Comparison of ENCODE assay signal across 1 cellular context in the genomic region with DNA sequence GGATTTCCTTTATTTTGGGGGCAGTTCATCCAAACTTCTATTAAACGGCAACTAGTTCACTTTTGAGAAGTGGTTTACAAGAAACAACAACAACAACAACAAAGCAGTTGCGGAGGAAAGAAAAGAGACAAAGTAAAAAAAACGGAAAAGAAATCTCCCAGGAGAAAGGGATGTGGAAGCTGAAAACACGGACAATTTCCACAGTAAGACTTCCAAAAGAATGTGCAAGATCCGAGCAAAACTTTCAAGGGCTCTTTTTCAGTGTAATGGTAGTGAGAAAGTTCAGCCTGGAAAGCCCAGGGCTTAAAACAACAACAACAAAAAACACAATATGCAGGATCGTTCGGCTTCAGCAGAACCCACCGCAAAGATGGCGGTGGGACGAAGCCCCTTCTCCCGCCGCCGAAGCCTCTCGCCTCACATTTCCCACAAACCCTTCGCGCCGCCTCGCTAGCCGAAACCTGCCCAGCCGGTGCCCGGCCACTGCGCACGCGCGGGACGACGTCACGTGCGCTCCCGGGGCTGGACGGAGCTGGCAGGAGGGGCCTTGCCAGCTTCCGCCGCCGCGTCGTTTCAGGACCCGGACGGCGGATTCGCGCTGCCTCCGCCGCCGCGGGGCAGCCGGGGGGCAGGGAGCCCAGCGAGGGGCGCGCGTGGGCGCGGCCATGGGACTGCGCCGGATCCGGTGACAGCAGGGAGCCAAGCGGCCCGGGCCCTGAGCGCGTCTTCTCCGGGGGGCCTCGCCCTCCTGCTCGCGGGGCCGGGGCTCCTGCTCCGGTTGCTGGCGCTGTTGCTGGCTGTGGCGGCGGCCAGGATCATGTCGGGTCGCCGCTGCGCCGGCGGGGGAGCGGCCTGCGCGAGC.
TF ChIP-seq lines count a peak whose summit lies in the region.

Gene TNKS2, plus strand, starts transcription at position 553 of the 862 bp plus-strand sequence. Its CDS starts 265 bp downstream, at position 818.

TF ChIP-seq in GM12878, 131 proteins besides CTCF, POLR2A, EP300 and RAD21 (continued from another document and continues in another):
- TF ChIP-seq PAX8 (IDR thresholded peaks at IDR 0.05) (no peak), NRF1 (conservative IDR thresholded peaks at IDR 0.05; ENCODE audit: low read depth, low read length) (peak; percentile 89), NFXL1 (IDR thresholded peaks at IDR 0.05; ENCODE audit: borderline replicate concordance) (no peak), HDAC6 (IDR thresholded peaks at IDR 0.05; ENCODE audit: unreplicated experiment) (peak; percentile 44), ZBTB40 (IDR thresholded peaks at IDR 0.05; ENCODE audit: borderline replicate concordance) (no peak; the same call in 1 of the 2 replicates), SMC3 (IDR thresholded peaks at IDR 0.05; ENCODE audit: borderline replicate concordance, low read length) (no peak), EGR1 (IDR thresholded peaks at IDR 0.05; ENCODE audit: borderline replicate concordance in 1 of 2, low read depth in 2 of 2, low read length in 2 of 2) (peak; percentile 30 to 55; a peak in 2 of 3 replicates), HDGF (IDR thresholded peaks at IDR 0.05) (no peak), MYC (IDR thresholded peaks at IDR 0.05; ENCODE audit: insufficient read depth, insufficient read length, insufficient replicate concordance, low read length, severe bottlenecking) (no peak), ELK1 (IDR thresholded peaks at IDR 0.05; ENCODE audit: low read depth, low read length) (peak; percentile 36; the same call in 1 of the 2 replicates), KAT2A (conservative IDR thresholded peaks at IDR 0.05; ENCODE audit: control insufficient read depth, low read depth, low read length) (no peak), YY1 (IDR thresholded peaks at IDR 0.05; ENCODE audit: low read depth, low read length) (peak; percentile 91), REST (IDR thresholded peaks at IDR 0.05; ENCODE audit: low read depth, low read length) (peak; percentile 37), CREB1 (IDR thresholded peaks at IDR 0.05; ENCODE audit: low read depth) (peak; percentile 55), PAX5 (IDR thresholded peaks at IDR 0.05; ENCODE audit: borderline replicate concordance, low read depth, low read length) (0 out of 2 replicates have a peak, but pooled peaks have one; percentile 14), SRF (IDR thresholded peaks at IDR 0.05; ENCODE audit: low read depth in 2 of 2, low read length in 2 of 2) (0 out of 4 replicates have a peak, but pooled peaks of 1 of the 2 experiments have one; percentile 11), BACH1 (IDR thresholded peaks at IDR 0.05; ENCODE audit: borderline replicate concordance) (peak; percentile 83), ZNF592 (IDR thresholded peaks at IDR 0.05) (peak; percentile 80; the same call in 1 of the 2 replicates), PML (IDR thresholded peaks at IDR 0.05; ENCODE audit: low read length) (no peak; the same call in 1 of the 2 replicates), SMAD1 (IDR thresholded peaks at IDR 0.05; ENCODE audit: low read depth, partially characterized antibody) (no peak), SPI1 (IDR thresholded peaks at IDR 0.05; ENCODE audit: borderline replicate concordance, insufficient read depth, low read depth, low read length) (no peak), NFYA (IDR thresholded peaks at IDR 0.05; ENCODE audit: borderline replicate concordance, low read depth, low read length) (no peak), RFX5 (IDR thresholded peaks at IDR 0.05; ENCODE audit: low read depth, low read length) (no peak; the same call in 1 of the 2 replicates), JUNB (IDR thresholded peaks at IDR 0.05) (no peak), RBBP5 (conservative IDR thresholded peaks at IDR 0.05) (no peak), RB1 (IDR thresholded peaks at IDR 0.05; ENCODE audit: borderline replicate concordance) (peak; percentile 85; the same call in 1 of the 2 replicates), NFIC (IDR thresholded peaks at IDR 0.05; ENCODE audit: low read depth, low read length) (no peak), ZNF622 (IDR thresholded peaks at IDR 0.05) (no peak), BHLHE40 (IDR thresholded peaks at IDR 0.05; ENCODE audit: borderline replicate concordance in 1 of 2, low read depth in 2 of 2, low read length in 1 of 2) (peak; percentile 95 to 99), CBX3 (IDR thresholded peaks at IDR 0.05; ENCODE audit: borderline replicate concordance, low read depth) (no peak), SP1 (IDR thresholded peaks at IDR 0.05; ENCODE audit: low read depth, low read length) (no peak), RUNX3 (IDR thresholded peaks at IDR 0.05; ENCODE audit: low read length) (peak; percentile 75), EZH2 (IDR thresholded peaks at IDR 0.05; ENCODE audit: borderline replicate concordance, control insufficient read depth, low read depth, low read length) (no peak), SMAD5 (IDR thresholded peaks at IDR 0.05; ENCODE audit: low read depth) (no peak), SIX5 (IDR thresholded peaks at IDR 0.05; ENCODE audit: low read depth, low read length, severe bottlenecking) (no peak)
- TF ChIP-seq, protein P1, sequence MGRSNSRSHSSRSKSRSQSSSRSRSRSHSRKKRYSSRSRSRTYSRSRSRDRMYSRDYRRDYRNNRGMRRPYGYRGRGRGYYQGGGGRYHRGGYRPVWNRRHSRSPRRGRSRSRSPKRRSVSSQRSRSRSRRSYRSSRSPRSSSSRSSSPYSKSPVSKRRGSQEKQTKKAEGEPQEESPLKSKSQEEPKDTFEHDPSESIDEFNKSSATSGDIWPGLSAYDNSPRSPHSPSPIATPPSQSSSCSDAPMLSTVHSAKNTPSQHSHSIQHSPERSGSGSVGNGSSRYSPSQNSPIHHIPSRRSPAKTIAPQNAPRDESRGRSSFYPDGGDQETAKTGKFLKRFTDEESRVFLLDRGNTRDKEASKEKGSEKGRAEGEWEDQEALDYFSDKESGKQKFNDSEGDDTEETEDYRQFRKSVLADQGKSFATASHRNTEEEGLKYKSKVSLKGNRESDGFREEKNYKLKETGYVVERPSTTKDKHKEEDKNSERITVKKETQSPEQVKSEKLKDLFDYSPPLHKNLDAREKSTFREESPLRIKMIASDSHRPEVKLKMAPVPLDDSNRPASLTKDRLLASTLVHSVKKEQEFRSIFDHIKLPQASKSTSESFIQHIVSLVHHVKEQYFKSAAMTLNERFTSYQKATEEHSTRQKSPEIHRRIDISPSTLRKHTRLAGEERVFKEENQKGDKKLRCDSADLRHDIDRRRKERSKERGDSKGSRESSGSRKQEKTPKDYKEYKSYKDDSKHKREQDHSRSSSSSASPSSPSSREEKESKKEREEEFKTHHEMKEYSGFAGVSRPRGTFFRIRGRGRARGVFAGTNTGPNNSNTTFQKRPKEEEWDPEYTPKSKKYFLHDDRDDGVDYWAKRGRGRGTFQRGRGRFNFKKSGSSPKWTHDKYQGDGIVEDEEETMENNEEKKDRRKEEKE (IDR thresholded peaks at IDR 0.05): peak; percentile 51; the same call in 1 of the 2 replicates
- TF ChIP-seq, protein P2, sequence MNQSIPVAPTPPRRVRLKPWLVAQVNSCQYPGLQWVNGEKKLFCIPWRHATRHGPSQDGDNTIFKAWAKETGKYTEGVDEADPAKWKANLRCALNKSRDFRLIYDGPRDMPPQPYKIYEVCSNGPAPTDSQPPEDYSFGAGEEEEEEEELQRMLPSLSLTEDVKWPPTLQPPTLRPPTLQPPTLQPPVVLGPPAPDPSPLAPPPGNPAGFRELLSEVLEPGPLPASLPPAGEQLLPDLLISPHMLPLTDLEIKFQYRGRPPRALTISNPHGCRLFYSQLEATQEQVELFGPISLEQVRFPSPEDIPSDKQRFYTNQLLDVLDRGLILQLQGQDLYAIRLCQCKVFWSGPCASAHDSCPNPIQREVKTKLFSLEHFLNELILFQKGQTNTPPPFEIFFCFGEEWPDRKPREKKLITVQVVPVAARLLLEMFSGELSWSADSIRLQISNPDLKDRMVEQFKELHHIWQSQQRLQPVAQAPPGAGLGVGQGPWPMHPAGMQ (IDR thresholded peaks at IDR 0.05; ENCODE audit: borderline replicate concordance): no peak
